ENCODE assay signal across 23 cellular contexts in genomic region chr7:13682626-13683025, GRCh38.
"Had no signal": no experiment of that assay in that cellular context is flagged by ENCODE, and none has a peak within 500 bp of the region (broad histone marks: within the 10 kb centered on the region; RNA-seq: fewer than 3 reads in every experiment).

No MANE protein-coding gene starts in this region.

- H3K27ac ChIP-seq: colonic mucosa, coronary artery, dorsolateral prefrontal cortex, epithelial cell of prostate, esophagus muscularis mucosa, esophagus squamous epithelium, foreskin keratinocyte, gastrocnemius medialis, gastroesophageal sphincter, heart left ventricle, heart right ventricle had no signal

- DNase-seq: colonic mucosa; cortex of kidney; dermis blood vessel endothelial cell; dorsolateral prefrontal cortex; effector CD4-positive, alpha-beta T cell; effector CD8-positive, alpha-beta T cell; effector memory CD4-positive, alpha-beta T cell; effector memory CD8-positive, alpha-beta T cell; endodermal cell; erythroblast; esophagus squamous epithelium; foreskin fibroblast; foreskin keratinocyte; foreskin melanocyte; gastrocnemius medialis; glutamatergic neuron; head of caudate nucleus; heart left ventricle; heart right ventricle had no signal

- H3K4me1 ChIP-seq: colonic mucosa, esophagus muscularis mucosa, esophagus squamous epithelium, foreskin keratinocyte, gastrocnemius medialis, gastroesophageal sphincter, heart left ventricle, heart right ventricle had no signal

- H3K4me3 ChIP-seq: colonic mucosa, coronary artery, dorsolateral prefrontal cortex, esophagus muscularis mucosa, esophagus squamous epithelium, gastrocnemius medialis, gastroesophageal sphincter, heart left ventricle, heart right ventricle had no signal

- H3K36me3 ChIP-seq: colonic mucosa, esophagus muscularis mucosa, esophagus squamous epithelium, gastrocnemius medialis, gastroesophageal sphincter, heart left ventricle, heart right ventricle had no signal

- H3K9me3 ChIP-seq: colonic mucosa, esophagus muscularis mucosa, esophagus squamous epithelium, gastrocnemius medialis, gastroesophageal sphincter, heart left ventricle, heart right ventricle had no signal

- H3K27me3 ChIP-seq: colonic mucosa, esophagus muscularis mucosa, esophagus squamous epithelium, foreskin keratinocyte, gastrocnemius medialis, gastroesophageal sphincter, heart left ventricle, heart right ventricle had no signal
